ENCODE assay signal across 20 cellular contexts in the genomic region with DNA sequence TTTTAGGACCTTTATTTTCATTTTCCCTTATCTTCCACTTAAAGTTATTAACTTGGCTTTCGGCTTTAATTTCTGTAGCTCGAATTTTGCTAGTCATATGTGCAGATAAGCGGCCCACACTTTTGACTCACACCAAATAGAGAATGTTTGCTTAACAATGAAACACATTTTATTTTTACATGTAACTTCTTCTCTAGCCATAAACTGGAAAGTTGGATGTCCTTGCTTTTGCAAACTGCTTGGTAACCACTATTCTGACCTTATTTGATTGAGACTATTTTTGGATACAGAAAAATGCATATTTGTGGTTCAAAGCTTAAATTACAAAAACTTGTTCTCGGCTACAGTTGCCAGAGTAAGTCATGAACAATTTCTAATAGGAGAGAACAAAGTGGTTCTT.
DNase-seq lines count a peak whose midpoint lies in the region; ATAC-seq and TF ChIP-seq lines count a peak whose summit lies in the region.
"Had no signal": no experiment of that assay in that cellular context is flagged by ENCODE, and none has a peak within 500 bp of the region (broad histone marks: within the 10 kb centered on the region; RNA-seq: fewer than 3 reads in every experiment).

No MANE protein-coding gene starts in this region.

- H3K36me3 Mint-ChIP-seq in HFFc6 (ENCODE audit: low read depth), result no peaks in the 10 kb centered on the region
- H3K36me3 Mint-ChIP-seq: naive thymus-derived CD4-positive, alpha-beta T cell had no signal

- TF ChIP-seq POLR2A in erythroblast (IDR thresholded peaks at IDR 0.05; ENCODE audit: low read length), result no peak

- no peak overlapping the region for H3K4me3 ChIP-seq in cardiac fibroblast (replicated peaks in 1 of 2; ENCODE audit: low read depth in 2 of 2, low read length in 2 of 2)
- no peak overlapping the region for H3K4me3 ChIP-seq in left lung
- no peak overlapping the region for H3K4me3 ChIP-seq in tibial artery
- H3K4me3 ChIP-seq: esophagus squamous epithelium, left ventricle myocardium inferior, Peyer's patch, SK-N-MC, tibial nerve had no signal

- no peaks in the 10 kb centered on the region for H3K27me3 ChIP-seq in left lung
- H3K27me3 ChIP-seq in tibial artery, result no peaks in the 10 kb centered on the region
- H3K27me3 ChIP-seq: esophagus squamous epithelium, Peyer's patch, tibial nerve had no signal

- no peak overlapping the region for H3K4me3 Mint-ChIP-seq in HFFc6
- H3K4me3 Mint-ChIP-seq: activated CD4-positive, alpha-beta T cell treated with anti-CD3 and anti-CD28 coated beads for 36 hours; CD4-positive, alpha-beta T cell; H9; naive thymus-derived CD4-positive, alpha-beta T cell had no signal

- H3K4me1 ChIP-seq in left lung (no peaks in the 10 kb centered on the region), tibial artery (peaks cover 0 to 32% (median 5%) of the 10 kb centered on the region in 4 donors)
- H3K4me1 ChIP-seq: esophagus squamous epithelium, left ventricle myocardium inferior, Peyer's patch had no signal

- TF ChIP-seq CTCF in HFFc6 (IDR thresholded peaks at IDR 0.05), result no peak
- TF ChIP-seq CTCF in cardiac fibroblast (IDR thresholded peaks at IDR 0.05; ENCODE audit: low read depth, low read length), result no peak
- TF ChIP-seq CTCF in left lung (IDR thresholded peaks at IDR 0.05), result no peak
- TF ChIP-seq CTCF in tibial artery (IDR thresholded peaks at IDR 0.05), result no peak

- intact Hi-C loops in left lung (cut with DNase I), result loop anchor here in 1 of 2 donors (5.0 kb wide), 1 partner anchor 404 kb away; no protein-coding TSS in a partner anchor
- intact Hi-C loops in tibial artery (cut with DNase I; ENCODE audit: low total_unique reads), result no loop called here

- H3K27ac ChIP-seq in left lung (peak overlapping the region in 1 of 2 donors; percentile 72), tibial artery (peak overlapping the region; percentile 31 to 70)
- H3K27ac ChIP-seq: esophagus squamous epithelium, HL-60, left ventricle myocardium inferior, Peyer's patch, SK-N-MC had no signal

- H3K27ac Mint-ChIP-seq in HFFc6, result no peak overlapping the region
- H3K27ac Mint-ChIP-seq: activated CD4-positive, alpha-beta T cell treated with anti-CD3 and anti-CD28 coated beads for 36 hours; CD4-positive, alpha-beta T cell; H9; naive thymus-derived CD4-positive, alpha-beta T cell had no signal

- DNase-seq in HFFc6 (peak; percentile 25), cardiac fibroblast (ENCODE audit: low read depth in 2 of 2) (peak; percentile 55 to 76), left lung (no peak), tibial artery (no peak), erythroblast (lab: John Stamatoyannopoulos, UW) (no peak), NK-92 (lab: John Stamatoyannopoulos, UW; ENCODE audit: unreplicated experiment) (no peak)
- no peak for DNase-seq in activated CD4-positive, alpha-beta T cell treated with anti-CD3 and anti-CD28 coated beads for 1 hour
- DNase-seq: activated CD4-positive, alpha-beta T cell treated with anti-CD3 and anti-CD28 coated beads for 36 hours; activated effector memory CD4-positive, alpha-beta T cell treated with anti-CD3 and anti-CD28 coated beads, Interleukin-2, amount 50 U/mL, for 16 hours; CD4-positive, alpha-beta T cell; DMS79; esophagus squamous epithelium; H9; left ventricle myocardium inferior; naive thymus-derived CD4-positive, alpha-beta T cell; Peyer's patch; T1000 had no signal

- H3K9me3 ChIP-seq in left lung, result peaks cover 0 to 2% of the 10 kb centered on the region in 2 donors
- H3K9me3 ChIP-seq in tibial artery, result no peaks in the 10 kb centered on the region
- H3K9me3 ChIP-seq: esophagus squamous epithelium, Peyer's patch, tibial nerve had no signal

- peaks cover 3% of the 10 kb centered on the region; the same call in 1 of the 2 replicates for H3K9me3 Mint-ChIP-seq in HFFc6
- H3K9me3 Mint-ChIP-seq: CD4-positive, alpha-beta T cell had no signal

- no peaks in the 10 kb centered on the region; the same call in 1 of the 2 replicates for H3K27me3 Mint-ChIP-seq in HFFc6 (ENCODE audit: insufficient read depth)
- H3K27me3 Mint-ChIP-seq: activated CD4-positive, alpha-beta T cell treated with anti-CD3 and anti-CD28 coated beads for 36 hours; CD4-positive, alpha-beta T cell had no signal

- H3K4me1 Mint-ChIP-seq in HFFc6 (ENCODE audit: low read depth), result no peaks in the 10 kb centered on the region; the same call in 1 of the 2 replicates
- H3K4me1 Mint-ChIP-seq: activated CD4-positive, alpha-beta T cell treated with anti-CD3 and anti-CD28 coated beads for 36 hours; naive thymus-derived CD4-positive, alpha-beta T cell had no signal

- H3K36me3 ChIP-seq in left lung (no peaks in the 10 kb centered on the region), tibial artery (no peaks in the 10 kb centered on the region)
- H3K36me3 ChIP-seq: esophagus squamous epithelium, left ventricle myocardium inferior, Peyer's patch, tibial nerve had no signal

- peak; percentile 82 for ATAC-seq in left lung
- ATAC-seq: activated CD4-positive, alpha-beta T cell treated with anti-CD3 and anti-CD28 coated beads for 36 hours; naive thymus-derived CD4-positive, alpha-beta T cell had no signal

Comparison
In these comparisons a context has a peak if more than half of its experiments do, and no peak if none do; other contexts are left out.
1. DNase-seq: peak in HFFc6 (single experiment) and cardiac fibroblast (2 of 2); none in left lung (0 of 2), tibial artery (0 of 2), activated CD4-positive, alpha-beta T cell treated with anti-CD3 and anti-CD28 coated beads for 1 hour (single experiment), erythroblast (0 of 2) and NK-92 (single experiment).